In genomic region chr13:45238945-45239795, GRCh38 we compare ENCODE assay signal across 17 cellular contexts. TPM values are rescaled to one million over a fixed set of nuclear protein-coding genes. Genes with fewer than 3 reads are reported as not detected.
DNase-seq lines count a peak whose midpoint lies in the region; ATAC-seq and TF ChIP-seq lines count a peak whose summit lies in the region.
"Had no signal": no experiment of that assay in that cellular context is flagged by ENCODE, and none has a peak within 500 bp of the region (broad histone marks: within the 10 kb centered on the region; RNA-seq: fewer than 3 reads in every experiment).

No MANE protein-coding gene starts in this region.

- in situ Hi-C loops in brain microvascular endothelial cell (cut with HindIII; ENCODE audit: low pct_ligation_motif_present, low sequenced_read_pairs), result no loop called here

- peak; percentile 52 for DNase-seq in AG08395 (ENCODE audit: low spot score)
- peak; percentile 63 for DNase-seq in HFFc6
- peak; percentile 46 for DNase-seq in brain microvascular endothelial cell
- DNase-seq in hepatic stellate cell (ENCODE audit: low spot score), result peak; percentile 15
- DNase-seq in anterior cingulate cortex (lab: John Stamatoyannopoulos, UW), result no peak
- DNase-seq in stimulated activated naive CD8-positive, alpha-beta T cell treated with anti-CD3 and anti-CD28 coated beads, Interleukin-15, Interleukin-2, amounts not matched to agents 100 U/mL and 50 U/mL, for 24 hours, result no peak
- DNase-seq in amniotic stem cell (lab: John Stamatoyannopoulos, UW), result no peak
- DNase-seq: activated naive CD8-positive, alpha-beta T cell treated with anti-CD3 and anti-CD28 coated beads for 36 hours; activated T-cell treated with anti-CD3 and anti-CD28 coated beads for 4 hours; GDM1; NCI-H446 treated with DMSO at 0.1 percent for 48 hours; SHP77; stomach; T-helper 9 cell had no signal

- no peak overlapping the region for H3K4me3 ChIP-seq in brain microvascular endothelial cell (ENCODE audit: low read depth, low read length)
- H3K4me3 ChIP-seq: stomach, vagina had no signal

- H3K36me3 Mint-ChIP-seq in HFFc6 (ENCODE audit: low read depth), result no peaks in the 10 kb centered on the region

- no peak for ATAC-seq in stimulated activated naive CD8-positive, alpha-beta T cell treated with anti-CD3 and anti-CD28 coated beads, Interleukin-15, Interleukin-2, amounts not matched to agents 100 U/mL and 50 U/mL, for 24 hours
- ATAC-seq in HG03432 (IDR thresholded peaks at IDR 0.05; ENCODE audit: unreplicated experiment), result no peak

- H3K27me3 Mint-ChIP-seq in HFFc6 (ENCODE audit: insufficient read depth), result no peaks in the 10 kb centered on the region; the same call in 1 of the 2 replicates
- H3K27me3 Mint-ChIP-seq: activated naive CD8-positive, alpha-beta T cell treated with anti-CD3 and anti-CD28 coated beads for 36 hours had no signal

- H3K4me3 Mint-ChIP-seq in HFFc6, result peak overlapping the region; percentile 35; the same call in 1 of the 2 replicates
- H3K4me3 Mint-ChIP-seq: activated naive CD8-positive, alpha-beta T cell treated with anti-CD3 and anti-CD28 coated beads for 36 hours had no signal

- H3K36me3 ChIP-seq in brain microvascular endothelial cell (replicated peaks), result no peaks in the 10 kb centered on the region
- H3K36me3 ChIP-seq: stomach, vagina had no signal

- peaks cover 66% of the 10 kb centered on the region for H3K4me1 Mint-ChIP-seq in HFFc6 (ENCODE audit: low read depth)

- H3K27me3 ChIP-seq in brain microvascular endothelial cell (replicated peaks), result no peaks in the 10 kb centered on the region
- H3K27me3 ChIP-seq: stomach, vagina had no signal

- no peaks in the 10 kb centered on the region for H3K9me3 Mint-ChIP-seq in HFFc6
- H3K9me3 Mint-ChIP-seq: activated naive CD8-positive, alpha-beta T cell treated with anti-CD3 and anti-CD28 coated beads for 36 hours had no signal

- peak overlapping the region; percentile 11 for H3K27ac ChIP-seq in brain microvascular endothelial cell
- H3K27ac ChIP-seq: KMS-11, stomach, vagina had no signal

- H3K27ac Mint-ChIP-seq in HFFc6, result peak overlapping the region; percentile 79
- H3K27ac Mint-ChIP-seq: activated naive CD8-positive, alpha-beta T cell treated with anti-CD3 and anti-CD28 coated beads for 36 hours had no signal

- no peak for TF ChIP-seq CTCF in HFFc6 (IDR thresholded peaks at IDR 0.05)
- no peak for TF ChIP-seq CTCF in brain microvascular endothelial cell (IDR thresholded peaks at IDR 0.05; ENCODE audit: low read depth, low read length, missing control alignments)

RNA-seq across cellular contexts. Expression of gene KCTD4, which starts 38.3 kb away (rescaled TPM):
- 1 to 10 TPM in 4 of 6 experiments, under 1 TPM in 2; 0.73 to 4.5 (median 1.1) TPM for total RNA-seq in HFFc6 (2021; fragmentation: NEBNext Ultra II Directional; extraction: Animal tissue kit (Norgen Biotek cat#: 25700))
- total RNA-seq: activated naive CD8-positive, alpha-beta T cell treated with anti-CD3 and anti-CD28 coated beads for 36 hours; stomach; vagina had no signal

Comparison
In these comparisons a context has a peak if more than half of its experiments do, and no peak if none do; other contexts are left out.
1. DNase-seq: peak in AG08395 (single experiment), HFFc6 (single experiment), brain microvascular endothelial cell (single experiment) and hepatic stellate cell (single experiment); none in anterior cingulate cortex (0 of 58), stimulated activated naive CD8-positive, alpha-beta T cell treated with anti-CD3 and anti-CD28 coated beads, Interleukin-15, Interleukin-2, amounts not matched to agents 100 U/mL and 50 U/mL, for 24 hours (single experiment) and amniotic stem cell (single experiment).